ENCODE assay signal across 23 cellular contexts in genomic region chr2:10535703-10536102, GRCh38.
A peak's percentile ranks its signal among the peaks of the same experiment; 100 is the strongest.
DNase-seq lines count a peak whose midpoint lies in the region; ATAC-seq, FAIRE-seq and TF ChIP-seq lines count a peak whose summit lies in the region.
"Had no signal": no experiment of that assay in that cellular context is flagged by ENCODE, and none has a peak within 500 bp of the region (broad histone marks: within the 10 kb centered on the region; RNA-seq: fewer than 3 reads in every experiment).

No MANE protein-coding gene starts in this region.

- H3K9me3 ChIP-seq in mucosa of descending colon (no peaks in the 10 kb centered on the region), GM23248 (ENCODE audit: low read depth) (no peaks in the 10 kb centered on the region)
- H3K9me3 ChIP-seq: HAP-1 had no signal

- H3K27ac ChIP-seq in coronary artery (no peak overlapping the region), GM23248 (no peak overlapping the region)
- H3K27ac ChIP-seq: HL-60 had no signal

- H3K4me3 ChIP-seq in coronary artery (no peak overlapping the region), mucosa of descending colon (no peak overlapping the region), GM23248 (no peak overlapping the region)
- H3K4me3 ChIP-seq: HAP-1 had no signal

- in situ Hi-C loops in GM23248 (cut with MboI) = no loop called here

- H3K9me2 ChIP-seq in GM23248 (ENCODE audit: insufficient read depth) = no peaks in the 10 kb centered on the region

- no peaks in the 10 kb centered on the region; the same call in 1 of the 2 replicates for H3K27me3 ChIP-seq in GM23248 (replicated peaks; ENCODE audit: insufficient read depth)

- ATAC-seq in left ventricle myocardium superior = no peak
- no peak for ATAC-seq in Right ventricle myocardium inferior
- peak; percentile 29 for ATAC-seq in mucosa of descending colon
- ATAC-seq: SK-N-SH treated with all-trans-retinoic acid at 6 μM for 48 hours had no signal

- no peak for FAIRE-seq in H54 (lab: Jason Lieb, UNC)
- FAIRE-seq: A204.1, GM12891 had no signal

- no peaks in the 10 kb centered on the region for H4K20me1 ChIP-seq in GM23248 (ENCODE audit: insufficient read depth)

- H3K4me1 ChIP-seq in mucosa of descending colon (ENCODE audit: low read depth) (no peaks in the 10 kb centered on the region), GM23248 (ENCODE audit: insufficient read depth) (peaks cover 11% of the 10 kb centered on the region; the same call in 1 of the 2 replicates)
- H3K4me1 ChIP-seq: HAP-1 had no signal

- no peak overlapping the region for H2AFZ ChIP-seq in GM23248

- no peak for TF ChIP-seq POLR2A in H54 (IDR thresholded peaks at IDR 0.05; ENCODE audit: low read depth, low read length)

- no peaks in the 10 kb centered on the region for H3K36me3 ChIP-seq in mucosa of descending colon (ENCODE audit: low read depth)
- H3K36me3 ChIP-seq in GM23248 (ENCODE audit: low read depth) = no peaks in the 10 kb centered on the region
- H3K36me3 ChIP-seq: HAP-1 had no signal

- intact Hi-C loops in left ventricle myocardium superior (cut with micrococcal nuclease) = no loop called here
- intact Hi-C loops in Right ventricle myocardium inferior (cut with DNase I) = no loop called here
- intact Hi-C loops in mucosa of descending colon (cut with DNase I, micrococcal nuclease) = no loop called here

- H3K79me2 ChIP-seq in GM23248 (ENCODE audit: insufficient read depth) = no peaks in the 10 kb centered on the region

- H3F3A ChIP-seq in GM23248 (ENCODE audit: insufficient read depth) = no peaks in the 10 kb centered on the region

- WGBS in GM23248 (ENCODE audit: low coverage in 1 of 2, low lambda C conversion rate in 2 of 2, missing lambda C conversion rate in 2 of 2), 2 experiments = 91 to 93% methylated on average over 15 to 16 of the region's 16 CpGs

- H3K9ac ChIP-seq in GM23248 = no peak overlapping the region

- DNase-seq in left ventricle myocardium superior (peak; percentile 27), Right ventricle myocardium inferior (ENCODE audit: missing footprints) (no peak), coronary artery (ENCODE audit: low spot score) (peak; percentile 63), mucosa of descending colon (no peak), NCI-H1092 (lab: John Stamatoyannopoulos, UW) (no peak), HT-29 (ENCODE audit: low spot score) (no peak), GM23248 (no peak), H54 (ENCODE audit: insufficient read length, low spot score) (no peak)
- DNase-seq: DND-41, NCI-H1417, NCI-H1694 treated with DMSO at 0.1 percent for 48 hours, NCI-H2081 treated with DMSO at 0.1 percent for 48 hours, NCI-H2171 treated with DMSO at 0.1 percent for 48 hours, NCI-H446, NCI-H526, OCI-M1, RPMI8226, SIG-M5 had no signal

- TF ChIP-seq CTCF in coronary artery (IDR thresholded peaks at IDR 0.05) (no peak), mucosa of descending colon (IDR thresholded peaks at IDR 0.05) (no peak)

- no peak overlapping the region for H3K4me2 ChIP-seq in GM23248 (ENCODE audit: unreplicated experiment)

Comparison
In these comparisons a context has a peak if more than half of its experiments do, and no peak if none do; other contexts are left out.
1. DNase-seq: peak in left ventricle myocardium superior (single experiment) and coronary artery (single experiment); none in Right ventricle myocardium inferior (single experiment), mucosa of descending colon (0 of 3), NCI-H1092 (single experiment), HT-29 (single experiment), GM23248 (single experiment) and H54 (single experiment).